ENCODE assay signal across 24 cellular contexts in genomic region chr13:44976196-44976595, GRCh38. TPM values are rescaled to one million over a fixed set of nuclear protein-coding genes. Genes with fewer than 3 reads are reported as not detected.
DNase-seq lines count a peak whose midpoint lies in the region; FAIRE-seq and TF ChIP-seq lines count a peak whose summit lies in the region.
"Had no signal": no experiment of that assay in that cellular context is flagged by ENCODE, and none has a peak within 500 bp of the region (broad histone marks: within the 10 kb centered on the region; RNA-seq: fewer than 3 reads in every experiment).

No MANE protein-coding gene starts in this region.

- peak overlapping the region in 4 of 11 experiments; percentile 76 to 80 (median 78); a peak in 5 of 22 replicates for H3K9ac ChIP-seq in BLaER1 treated with 17β-estradiol and CSF1 and Interleukin-3, amounts not matched to agents 10 nM and 100 nM

- H3K4me3 ChIP-seq in BLaER1 treated with 17β-estradiol and CSF1 and Interleukin-3, amounts not matched to agents 10 nM and 100 nM = peak overlapping the region in 1 of 10 experiments; percentile 6; a peak in 1 of 20 replicates
- no peak overlapping the region for H3K4me3 ChIP-seq in neutrophil (ENCODE audit: low read depth in 1 of 2, low read length in 1 of 2)
- H3K4me3 ChIP-seq: GM12878 had no signal

- no peak for TF ChIP-seq CTCF in neutrophil (IDR thresholded peaks at IDR 0.05)
- no peak for TF ChIP-seq CTCF in GM13977 (IDR thresholded peaks at IDR 0.05; ENCODE audit: extremely low read depth, insufficient read depth, missing control alignments)

- H3K9me3 ChIP-seq in BLaER1 treated with 17β-estradiol and CSF1 and Interleukin-3, amounts not matched to agents 10 nM and 100 nM (replicated peaks in 1 of 11) = no peaks in the 10 kb centered on the region
- no peaks in the 10 kb centered on the region for H3K9me3 ChIP-seq in neutrophil
- H3K9me3 ChIP-seq: BE2C had no signal

- peaks cover 41 to 63% (median 60%) of the 10 kb centered on the region in 10 experiments for H3K4me1 ChIP-seq in BLaER1 treated with 17β-estradiol and CSF1 and Interleukin-3, amounts not matched to agents 10 nM and 100 nM
- peaks cover 26 to 33% of the 10 kb centered on the region in 2 experiments for H3K4me1 ChIP-seq in neutrophil (ENCODE audit: control insufficient read depth in 1 of 2, insufficient read depth in 1 of 2, low read depth in 1 of 2, low read length in 1 of 2)
- H3K4me1 ChIP-seq: BE2C had no signal

- peak overlapping the region; percentile 54 to 92 (median 85) for H3K4me2 ChIP-seq in BLaER1 treated with 17β-estradiol and CSF1 and Interleukin-3, amounts not matched to agents 10 nM and 100 nM

- peaks cover 32 to 69% (median 63%) of the 10 kb centered on the region in 11 experiments for H3K36me3 ChIP-seq in BLaER1 treated with 17β-estradiol and CSF1 and Interleukin-3, amounts not matched to agents 10 nM and 100 nM
- H3K36me3 ChIP-seq in neutrophil = no peaks in the 10 kb centered on the region

- DNase-seq in GM19239 (ENCODE audit: insufficient read length, low spot score) (no peak), iPS-NIHi7 (ENCODE audit: extremely low spot score) (no peak), HT-29 (ENCODE audit: low spot score) (no peak), GM13977 (ENCODE audit: low spot score) (no peak)
- DNase-seq: 8988T; ACHN; BE2C; C1 segment of cervical spinal cord; CD4-positive, alpha-beta memory T cell; CD4-positive, CD25-positive, alpha-beta regulatory T cell; CD8-positive, alpha-beta memory T cell; COR-L47; DMS 273 treated with DMSO at 0.1 percent for 48 hours; DMS153; DMS53; DMS79; DND-41; EL; GDM1 had no signal

- FAIRE-seq in GM19239 (lab: Jason Lieb, UNC) = peak; percentile 48
- FAIRE-seq: A204.1, GM12878, GM12892 had no signal

- peaks cover 0 to 8% (median 0%) of the 10 kb centered on the region in 11 experiments; a peak in 4 of 22 replicates for H4K20me1 ChIP-seq in BLaER1 treated with 17β-estradiol and CSF1 and Interleukin-3, amounts not matched to agents 10 nM and 100 nM

- H3K27ac ChIP-seq in BLaER1 treated with 17β-estradiol and CSF1 and Interleukin-3, amounts not matched to agents 10 nM and 100 nM = peak overlapping the region in 8 of 11 experiments; percentile 83 to 94 (median 92); a peak in 18 of 22 replicates
- peak overlapping the region; percentile 67 for H3K27ac ChIP-seq in neutrophil

- in situ Hi-C loops in GM13977 (cut with MboI; ENCODE audit: low pct_unique_long_range_greater_than_20kb, low sequenced_read_pairs, unreplicated experiment) = loop anchor here (10.0 kb wide), 1 partner anchor 491 kb away; no protein-coding TSS in a partner anchor

- no peaks in the 10 kb centered on the region for H3K27me3 ChIP-seq in BLaER1 treated with 17β-estradiol and CSF1 and Interleukin-3, amounts not matched to agents 10 nM and 100 nM
- H3K27me3 ChIP-seq in neutrophil = no peaks in the 10 kb centered on the region
- H3K27me3 ChIP-seq: BE2C had no signal

RNA-seq across cellular contexts. Expression of gene NUFIP1, which starts 13.1 kb away (rescaled TPM):
- total RNA-seq in HT-29 (2014; rRNA removed; shearing (Covaris generic)) = 2.3 and 3.7 TPM in 2 replicates

RNA-seq across cellular contexts. Expression of gene GPALPP1, which starts 13.1 kb away (rescaled TPM):
- 28.2 and 33.1 TPM in 2 replicates for total RNA-seq in HT-29 (2014; rRNA removed; shearing (Covaris generic))
